1 cellular context compared by ENCODE assay signal in the genomic region with DNA sequence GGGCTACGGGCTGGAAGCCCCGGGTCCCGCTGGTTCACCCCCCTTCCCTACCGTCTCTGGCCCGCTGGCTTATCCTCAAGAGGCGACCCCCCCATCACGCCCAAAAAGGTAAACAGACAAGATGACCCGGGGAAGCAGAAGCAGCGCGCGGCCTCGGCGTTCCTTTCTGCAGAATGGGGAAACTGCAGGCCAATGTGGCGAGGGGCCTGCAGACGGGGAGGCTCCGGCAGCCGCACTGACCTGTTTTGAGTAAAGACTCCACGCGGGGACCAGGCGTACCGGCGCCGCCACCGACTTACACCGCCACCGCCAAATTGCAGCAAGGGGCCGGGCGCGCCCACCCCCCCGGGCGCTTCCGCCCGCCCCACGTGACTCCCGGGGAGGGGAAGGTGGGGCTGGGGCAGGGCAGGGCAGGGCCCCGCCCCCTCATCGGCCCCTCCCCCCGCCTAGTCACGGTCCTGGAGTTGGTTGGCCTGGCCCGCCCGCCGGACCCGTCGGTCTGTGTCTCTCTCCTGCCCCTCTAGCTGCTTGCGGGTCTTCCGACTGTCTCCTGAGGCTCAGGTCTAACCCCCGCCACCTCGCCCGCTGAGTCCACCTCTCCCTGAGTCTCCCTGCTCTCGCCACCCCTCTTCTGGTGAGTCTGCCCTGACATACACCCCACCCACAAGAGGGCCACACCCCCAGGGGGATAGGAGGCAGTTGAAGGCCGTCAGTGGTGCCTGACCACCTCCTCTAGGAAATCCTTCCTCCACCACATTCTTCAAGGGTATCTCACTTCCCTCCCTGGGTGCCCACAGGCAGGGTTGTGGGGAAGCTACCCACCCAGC.
A peak's percentile ranks its signal among the peaks of the same experiment; 100 is the strongest.
TF ChIP-seq lines count a peak whose summit lies in the region.

A gene (minus strand): TSS at position 321 of the 827 bp plus-strand sequence. CDS start 25,280 bp downstream, outside the sequence.

TF ChIP-seq in HepG2, 621 proteins besides CTCF, POLR2A, EP300 and RAD21 (continued from another document and continues in another):
- TF ChIP-seq, protein P1, sequence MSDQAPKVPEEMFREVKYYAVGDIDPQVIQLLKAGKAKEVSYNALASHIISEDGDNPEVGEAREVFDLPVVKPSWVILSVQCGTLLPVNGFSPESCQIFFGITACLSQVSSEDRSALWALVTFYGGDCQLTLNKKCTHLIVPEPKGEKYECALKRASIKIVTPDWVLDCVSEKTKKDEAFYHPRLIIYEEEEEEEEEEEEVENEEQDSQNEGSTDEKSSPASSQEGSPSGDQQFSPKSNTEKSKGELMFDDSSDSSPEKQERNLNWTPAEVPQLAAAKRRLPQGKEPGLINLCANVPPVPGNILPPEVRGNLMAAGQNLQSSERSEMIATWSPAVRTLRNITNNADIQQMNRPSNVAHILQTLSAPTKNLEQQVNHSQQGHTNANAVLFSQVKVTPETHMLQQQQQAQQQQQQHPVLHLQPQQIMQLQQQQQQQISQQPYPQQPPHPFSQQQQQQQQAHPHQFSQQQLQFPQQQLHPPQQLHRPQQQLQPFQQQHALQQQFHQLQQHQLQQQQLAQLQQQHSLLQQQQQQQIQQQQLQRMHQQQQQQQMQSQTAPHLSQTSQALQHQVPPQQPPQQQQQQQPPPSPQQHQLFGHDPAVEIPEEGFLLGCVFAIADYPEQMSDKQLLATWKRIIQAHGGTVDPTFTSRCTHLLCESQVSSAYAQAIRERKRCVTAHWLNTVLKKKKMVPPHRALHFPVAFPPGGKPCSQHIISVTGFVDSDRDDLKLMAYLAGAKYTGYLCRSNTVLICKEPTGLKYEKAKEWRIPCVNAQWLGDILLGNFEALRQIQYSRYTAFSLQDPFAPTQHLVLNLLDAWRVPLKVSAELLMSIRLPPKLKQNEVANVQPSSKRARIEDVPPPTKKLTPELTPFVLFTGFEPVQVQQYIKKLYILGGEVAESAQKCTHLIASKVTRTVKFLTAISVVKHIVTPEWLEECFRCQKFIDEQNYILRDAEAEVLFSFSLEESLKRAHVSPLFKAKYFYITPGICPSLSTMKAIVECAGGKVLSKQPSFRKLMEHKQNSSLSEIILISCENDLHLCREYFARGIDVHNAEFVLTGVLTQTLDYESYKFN (CRISPR knock-in tag; conservative IDR thresholded peaks at IDR 0.05): peak; percentile 49
- peak; percentile 66; the same call in 1 of the 2 replicates for TF ChIP-seq HDAC1 (CRISPR knock-in tag; IDR thresholded peaks at IDR 0.05)
- TF ChIP-seq TRIM24 (CRISPR knock-in tag; IDR thresholded peaks at IDR 0.05): no peak
- TF ChIP-seq ZNF224 (CRISPR knock-in tag; IDR thresholded peaks at IDR 0.05): no peak
- TF ChIP-seq, protein P2, sequence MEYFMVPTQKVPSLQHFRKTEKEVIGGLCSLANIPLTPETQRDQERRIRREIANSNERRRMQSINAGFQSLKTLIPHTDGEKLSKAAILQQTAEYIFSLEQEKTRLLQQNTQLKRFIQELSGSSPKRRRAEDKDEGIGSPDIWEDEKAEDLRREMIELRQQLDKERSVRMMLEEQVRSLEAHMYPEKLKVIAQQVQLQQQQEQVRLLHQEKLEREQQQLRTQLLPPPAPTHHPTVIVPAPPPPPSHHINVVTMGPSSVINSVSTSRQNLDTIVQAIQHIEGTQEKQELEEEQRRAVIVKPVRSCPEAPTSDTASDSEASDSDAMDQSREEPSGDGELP (IDR thresholded peaks at IDR 0.05; ENCODE audit: borderline replicate concordance, low read depth): no peak; the same call in 1 of the 2 replicates
- 0 out of 2 replicates have a peak, but pooled peaks have one; percentile 27 for TF ChIP-seq GZF1 (CRISPR knock-in tag; IDR thresholded peaks at IDR 0.05)
- no peak for TF ChIP-seq ZNF850 (CRISPR knock-in tag; conservative IDR thresholded peaks at IDR 0.05)
- TF ChIP-seq TBX3 (IDR thresholded peaks at IDR 0.05; ENCODE audit: borderline replicate concordance): no peak
- TF ChIP-seq, protein P3, sequence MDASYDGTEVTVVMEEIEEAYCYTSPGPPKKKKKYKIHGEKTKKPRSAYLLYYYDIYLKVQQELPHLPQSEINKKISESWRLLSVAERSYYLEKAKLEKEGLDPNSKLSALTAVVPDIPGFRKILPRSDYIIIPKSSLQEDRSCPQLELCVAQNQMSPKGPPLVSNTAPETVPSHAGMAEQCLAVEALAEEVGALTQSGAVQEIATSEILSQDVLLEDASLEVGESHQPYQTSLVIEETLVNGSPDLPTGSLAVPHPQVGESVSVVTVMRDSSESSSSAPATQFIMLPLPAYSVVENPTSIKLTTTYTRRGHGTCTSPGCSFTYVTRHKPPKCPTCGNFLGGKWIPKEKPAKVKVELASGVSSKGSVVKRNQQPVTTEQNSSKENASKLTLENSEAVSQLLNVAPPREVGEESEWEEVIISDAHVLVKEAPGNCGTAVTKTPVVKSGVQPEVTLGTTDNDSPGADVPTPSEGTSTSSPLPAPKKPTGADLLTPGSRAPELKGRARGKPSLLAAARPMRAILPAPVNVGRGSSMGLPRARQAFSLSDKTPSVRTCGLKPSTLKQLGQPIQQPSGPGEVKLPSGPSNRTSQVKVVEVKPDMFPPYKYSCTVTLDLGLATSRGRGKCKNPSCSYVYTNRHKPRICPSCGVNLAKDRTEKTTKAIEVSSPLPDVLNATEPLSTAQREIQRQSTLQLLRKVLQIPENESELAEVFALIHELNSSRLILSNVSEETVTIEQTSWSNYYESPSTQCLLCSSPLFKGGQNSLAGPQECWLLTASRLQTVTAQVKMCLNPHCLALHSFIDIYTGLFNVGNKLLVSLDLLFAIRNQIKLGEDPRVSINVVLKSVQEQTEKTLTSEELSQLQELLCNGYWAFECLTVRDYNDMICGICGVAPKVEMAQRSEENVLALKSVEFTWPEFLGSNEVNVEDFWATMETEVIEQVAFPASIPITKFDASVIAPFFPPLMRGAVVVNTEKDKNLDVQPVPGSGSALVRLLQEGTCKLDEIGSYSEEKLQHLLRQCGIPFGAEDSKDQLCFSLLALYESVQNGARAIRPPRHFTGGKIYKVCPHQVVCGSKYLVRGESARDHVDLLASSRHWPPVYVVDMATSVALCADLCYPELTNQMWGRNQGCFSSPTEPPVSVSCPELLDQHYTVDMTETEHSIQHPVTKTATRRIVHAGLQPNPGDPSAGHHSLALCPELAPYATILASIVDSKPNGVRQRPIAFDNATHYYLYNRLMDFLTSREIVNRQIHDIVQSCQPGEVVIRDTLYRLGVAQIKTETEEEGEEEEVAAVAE (CRISPR knock-in tag; IDR thresholded peaks at IDR 0.05; ENCODE audit: borderline replicate concordance): no peak
- no peak for TF ChIP-seq ONECUT2 (CRISPR knock-in tag; IDR thresholded peaks at IDR 0.05)
- TF ChIP-seq ZNF3 (CRISPR knock-in tag; IDR thresholded peaks at IDR 0.05): 0 out of 2 replicates have a peak, but pooled peaks have one; percentile 17
- TF ChIP-seq, protein P4, sequence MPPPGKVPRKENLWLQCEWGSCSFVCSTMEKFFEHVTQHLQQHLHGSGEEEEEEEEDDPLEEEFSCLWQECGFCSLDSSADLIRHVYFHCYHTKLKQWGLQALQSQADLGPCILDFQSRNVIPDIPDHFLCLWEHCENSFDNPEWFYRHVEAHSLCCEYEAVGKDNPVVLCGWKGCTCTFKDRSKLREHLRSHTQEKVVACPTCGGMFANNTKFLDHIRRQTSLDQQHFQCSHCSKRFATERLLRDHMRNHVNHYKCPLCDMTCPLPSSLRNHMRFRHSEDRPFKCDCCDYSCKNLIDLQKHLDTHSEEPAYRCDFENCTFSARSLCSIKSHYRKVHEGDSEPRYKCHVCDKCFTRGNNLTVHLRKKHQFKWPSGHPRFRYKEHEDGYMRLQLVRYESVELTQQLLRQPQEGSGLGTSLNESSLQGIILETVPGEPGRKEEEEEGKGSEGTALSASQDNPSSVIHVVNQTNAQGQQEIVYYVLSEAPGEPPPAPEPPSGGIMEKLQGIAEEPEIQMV (CRISPR knock-in tag; IDR thresholded peaks at IDR 0.05; ENCODE audit: low read depth): no peak; the same call in 1 of the 2 replicates
- TF ChIP-seq KLF16 (CRISPR knock-in tag; IDR thresholded peaks at IDR 0.05): peak in 1 of 2 experiments; percentile 47; a peak in 1 of 4 replicates
- TF ChIP-seq, protein P5, sequence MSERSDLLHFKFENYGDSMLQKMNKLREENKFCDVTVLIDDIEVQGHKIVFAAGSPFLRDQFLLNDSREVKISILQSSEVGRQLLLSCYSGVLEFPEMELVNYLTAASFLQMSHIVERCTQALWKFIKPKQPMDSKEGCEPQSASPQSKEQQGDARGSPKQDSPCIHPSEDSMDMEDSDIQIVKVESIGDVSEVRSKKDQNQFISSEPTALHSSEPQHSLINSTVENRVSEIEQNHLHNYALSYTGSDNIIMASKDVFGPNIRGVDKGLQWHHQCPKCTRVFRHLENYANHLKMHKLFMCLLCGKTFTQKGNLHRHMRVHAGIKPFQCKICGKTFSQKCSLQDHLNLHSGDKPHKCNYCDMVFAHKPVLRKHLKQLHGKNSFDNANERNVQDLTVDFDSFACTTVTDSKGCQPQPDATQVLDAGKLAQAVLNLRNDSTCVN (CRISPR knock-in tag; IDR thresholded peaks at IDR 0.05; ENCODE audit: borderline replicate concordance): peak; percentile 7; the same call in 1 of the 2 replicates
- TF ChIP-seq RARA (CRISPR knock-in tag; IDR thresholded peaks at IDR 0.05): peak; percentile 40; the same call in 1 of the 2 replicates
- TF ChIP-seq REXO4 (CRISPR knock-in tag; IDR thresholded peaks at IDR 0.05; ENCODE audit: borderline replicate concordance): no peak
- peak; percentile 57; the same call in 1 of the 2 replicates for TF ChIP-seq KAT8 (CRISPR knock-in tag; IDR thresholded peaks at IDR 0.05)
- TF ChIP-seq SP140L (CRISPR knock-in tag; IDR thresholded peaks at IDR 0.05; ENCODE audit: borderline replicate concordance): no peak
- TF ChIP-seq, protein P6, sequence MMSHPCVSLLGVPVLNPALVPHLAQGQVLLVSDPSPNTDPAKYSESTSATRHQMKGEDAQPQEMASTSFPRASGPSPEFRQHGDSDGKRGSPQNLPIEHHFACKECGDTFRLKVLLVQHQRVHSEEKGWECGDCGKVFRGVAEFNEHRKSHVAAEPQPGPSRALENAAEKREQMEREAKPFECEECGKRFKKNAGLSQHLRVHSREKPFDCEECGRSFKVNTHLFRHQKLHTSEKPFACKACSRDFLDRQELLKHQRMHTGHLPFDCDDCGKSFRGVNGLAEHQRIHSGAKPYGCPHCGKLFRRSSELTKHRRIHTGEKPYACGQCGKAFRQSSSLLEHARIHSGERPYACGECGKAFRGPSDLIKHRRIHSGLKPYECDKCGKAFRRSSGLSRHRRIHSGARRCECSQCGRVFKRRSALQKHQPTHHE (CRISPR knock-in tag; IDR thresholded peaks at IDR 0.05; ENCODE audit: borderline replicate concordance): no peak
- TF ChIP-seq, protein P7, sequence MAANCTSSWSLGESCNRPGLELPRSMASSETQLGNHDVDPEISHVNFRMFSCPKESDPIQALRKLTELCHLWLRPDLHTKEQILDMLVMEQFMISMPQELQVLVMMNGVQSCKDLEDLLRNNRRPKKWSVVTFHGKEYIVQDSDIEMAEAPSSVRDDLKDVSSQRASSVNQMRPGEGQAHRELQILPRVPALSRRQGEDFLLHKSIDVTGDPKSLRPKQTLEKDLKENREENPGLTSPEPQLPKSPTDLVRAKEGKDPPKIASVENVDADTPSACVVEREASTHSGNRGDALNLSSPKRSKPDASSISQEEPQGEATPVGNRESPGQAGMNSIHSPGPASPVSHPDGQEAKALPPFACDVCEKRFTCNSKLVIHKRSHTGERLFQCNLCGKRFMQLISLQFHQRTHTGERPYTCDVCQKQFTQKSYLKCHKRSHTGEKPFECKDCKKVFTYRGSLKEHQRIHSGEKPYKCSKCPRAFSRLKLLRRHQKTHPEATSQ (CRISPR knock-in tag; IDR thresholded peaks at IDR 0.05; ENCODE audit: borderline replicate concordance): 0 out of 2 replicates have a peak, but pooled peaks have one; percentile 44
- TF ChIP-seq, protein P8, sequence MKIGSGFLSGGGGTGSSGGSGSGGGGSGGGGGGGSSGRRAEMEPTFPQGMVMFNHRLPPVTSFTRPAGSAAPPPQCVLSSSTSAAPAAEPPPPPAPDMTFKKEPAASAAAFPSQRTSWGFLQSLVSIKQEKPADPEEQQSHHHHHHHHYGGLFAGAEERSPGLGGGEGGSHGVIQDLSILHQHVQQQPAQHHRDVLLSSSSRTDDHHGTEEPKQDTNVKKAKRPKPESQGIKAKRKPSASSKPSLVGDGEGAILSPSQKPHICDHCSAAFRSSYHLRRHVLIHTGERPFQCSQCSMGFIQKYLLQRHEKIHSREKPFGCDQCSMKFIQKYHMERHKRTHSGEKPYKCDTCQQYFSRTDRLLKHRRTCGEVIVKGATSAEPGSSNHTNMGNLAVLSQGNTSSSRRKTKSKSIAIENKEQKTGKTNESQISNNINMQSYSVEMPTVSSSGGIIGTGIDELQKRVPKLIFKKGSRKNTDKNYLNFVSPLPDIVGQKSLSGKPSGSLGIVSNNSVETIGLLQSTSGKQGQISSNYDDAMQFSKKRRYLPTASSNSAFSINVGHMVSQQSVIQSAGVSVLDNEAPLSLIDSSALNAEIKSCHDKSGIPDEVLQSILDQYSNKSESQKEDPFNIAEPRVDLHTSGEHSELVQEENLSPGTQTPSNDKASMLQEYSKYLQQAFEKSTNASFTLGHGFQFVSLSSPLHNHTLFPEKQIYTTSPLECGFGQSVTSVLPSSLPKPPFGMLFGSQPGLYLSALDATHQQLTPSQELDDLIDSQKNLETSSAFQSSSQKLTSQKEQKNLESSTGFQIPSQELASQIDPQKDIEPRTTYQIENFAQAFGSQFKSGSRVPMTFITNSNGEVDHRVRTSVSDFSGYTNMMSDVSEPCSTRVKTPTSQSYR (CRISPR knock-in tag; IDR thresholded peaks at IDR 0.05; ENCODE audit: borderline replicate concordance): peak; percentile 81; the same call in 1 of the 2 replicates
- TF ChIP-seq GPN1 (CRISPR knock-in tag; IDR thresholded peaks at IDR 0.05; ENCODE audit: borderline replicate concordance): no peak
- TF ChIP-seq, protein P9, sequence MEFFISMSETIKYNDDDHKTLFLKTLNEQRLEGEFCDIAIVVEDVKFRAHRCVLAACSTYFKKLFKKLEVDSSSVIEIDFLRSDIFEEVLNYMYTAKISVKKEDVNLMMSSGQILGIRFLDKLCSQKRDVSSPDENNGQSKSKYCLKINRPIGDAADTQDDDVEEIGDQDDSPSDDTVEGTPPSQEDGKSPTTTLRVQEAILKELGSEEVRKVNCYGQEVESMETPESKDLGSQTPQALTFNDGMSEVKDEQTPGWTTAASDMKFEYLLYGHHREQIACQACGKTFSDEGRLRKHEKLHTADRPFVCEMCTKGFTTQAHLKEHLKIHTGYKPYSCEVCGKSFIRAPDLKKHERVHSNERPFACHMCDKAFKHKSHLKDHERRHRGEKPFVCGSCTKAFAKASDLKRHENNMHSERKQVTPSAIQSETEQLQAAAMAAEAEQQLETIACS (CRISPR knock-in tag; IDR thresholded peaks at IDR 0.05): no peak
- TF ChIP-seq THAP11 (CRISPR knock-in tag; IDR thresholded peaks at IDR 0.05): peak; percentile 22; the same call in 1 of the 2 replicates
- 0 out of 2 replicates have a peak, but pooled peaks have one; percentile 43 for TF ChIP-seq TARDBP (CRISPR knock-in tag; IDR thresholded peaks at IDR 0.05)
- TF ChIP-seq ZNF737 (CRISPR knock-in tag; IDR thresholded peaks at IDR 0.05; ENCODE audit: borderline replicate concordance): no peak
- no peak for TF ChIP-seq NFYB (CRISPR knock-in tag; IDR thresholded peaks at IDR 0.05)
- TF ChIP-seq, protein P10, sequence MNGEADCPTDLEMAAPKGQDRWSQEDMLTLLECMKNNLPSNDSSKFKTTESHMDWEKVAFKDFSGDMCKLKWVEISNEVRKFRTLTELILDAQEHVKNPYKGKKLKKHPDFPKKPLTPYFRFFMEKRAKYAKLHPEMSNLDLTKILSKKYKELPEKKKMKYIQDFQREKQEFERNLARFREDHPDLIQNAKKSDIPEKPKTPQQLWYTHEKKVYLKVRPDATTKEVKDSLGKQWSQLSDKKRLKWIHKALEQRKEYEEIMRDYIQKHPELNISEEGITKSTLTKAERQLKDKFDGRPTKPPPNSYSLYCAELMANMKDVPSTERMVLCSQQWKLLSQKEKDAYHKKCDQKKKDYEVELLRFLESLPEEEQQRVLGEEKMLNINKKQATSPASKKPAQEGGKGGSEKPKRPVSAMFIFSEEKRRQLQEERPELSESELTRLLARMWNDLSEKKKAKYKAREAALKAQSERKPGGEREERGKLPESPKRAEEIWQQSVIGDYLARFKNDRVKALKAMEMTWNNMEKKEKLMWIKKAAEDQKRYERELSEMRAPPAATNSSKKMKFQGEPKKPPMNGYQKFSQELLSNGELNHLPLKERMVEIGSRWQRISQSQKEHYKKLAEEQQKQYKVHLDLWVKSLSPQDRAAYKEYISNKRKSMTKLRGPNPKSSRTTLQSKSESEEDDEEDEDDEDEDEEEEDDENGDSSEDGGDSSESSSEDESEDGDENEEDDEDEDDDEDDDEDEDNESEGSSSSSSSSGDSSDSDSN (CRISPR knock-in tag; IDR thresholded peaks at IDR 0.05): peak; percentile 6; the same call in 1 of the 2 replicates
